Comparison of ENCODE assay signal across 8 cellular contexts in genomic region chr7:44981035-44981706, GRCh38. TPM values are rescaled to one million over a fixed set of nuclear protein-coding genes. Genes with fewer than 3 reads are reported as not detected.
DNase-seq lines count a peak whose midpoint lies in the region; ATAC-seq, FAIRE-seq and TF ChIP-seq lines count a peak whose summit lies in the region.

No MANE protein-coding gene starts in this region.

- ATAC-seq in GM18502 (IDR thresholded peaks at IDR 0.05; ENCODE audit: poor library complexity, unreplicated experiment) (peak; percentile 1), HG02870 (IDR thresholded peaks at IDR 0.05; ENCODE audit: unreplicated experiment) (peak; percentile 1)
- peak in 1 of 2 donors; percentile 0 for ATAC-seq in activated T-cell treated with anti-CD3 and anti-CD28 coated beads, Interleukin-2, amount 50 U/mL, for 4 hours

- peaks cover 51% of the 10 kb centered on the region for H3K36me3 Mint-ChIP-seq in activated T-cell treated with anti-CD3 and anti-CD28 coated beads, Interleukin-2, amount 50 U/mL, for 4 hours (ENCODE audit: insufficient read depth)

- no peaks in the 10 kb centered on the region for H3K27me3 ChIP-seq in sigmoid colon

- TF ChIP-seq CTCF in sigmoid colon (IDR thresholded peaks at IDR 0.05): no peak

- H3K27ac ChIP-seq in sigmoid colon: peak overlapping the region in 3 of 4 donors; percentile 57 to 73 (median 68)

- H3K4me1 ChIP-seq in sigmoid colon: peaks cover 0 to 37% (median 22%) of the 10 kb centered on the region in 4 donors

- H3K9me3 ChIP-seq in sigmoid colon: no peaks in the 10 kb centered on the region

- H3K4me1 Mint-ChIP-seq in activated T-cell treated with anti-CD3 and anti-CD28 coated beads, Interleukin-2, amount 50 U/mL, for 4 hours (ENCODE audit: low read depth): peaks cover 85% of the 10 kb centered on the region

- FAIRE-seq in H54 (lab: Jason Lieb, UNC): no peak

- no peak overlapping the region for H3K4me3 ChIP-seq in sigmoid colon

- TF ChIP-seq POLR2A in sigmoid colon (IDR thresholded peaks at IDR 0.05) (no peak), H54 (IDR thresholded peaks at IDR 0.05; ENCODE audit: low read depth, low read length) (no peak)

- TF ChIP-seq EP300 in sigmoid colon (IDR thresholded peaks at IDR 0.05): no peak

- no peaks in the 10 kb centered on the region for H3K9me3 Mint-ChIP-seq in activated T-cell treated with anti-CD3 and anti-CD28 coated beads, Interleukin-2, amount 50 U/mL, for 4 hours

- no peaks in the 10 kb centered on the region for H3K27me3 Mint-ChIP-seq in activated T-cell treated with anti-CD3 and anti-CD28 coated beads, Interleukin-2, amount 50 U/mL, for 4 hours (ENCODE audit: low read depth)

- peak overlapping the region; percentile 99 for H3K4me3 Mint-ChIP-seq in activated T-cell treated with anti-CD3 and anti-CD28 coated beads, Interleukin-2, amount 50 U/mL, for 4 hours

- peaks cover 0 to 53% (median 23%) of the 10 kb centered on the region in 4 donors for H3K36me3 ChIP-seq in sigmoid colon

- WGBS in sigmoid colon, 2 donors: 84 to 86% methylated on average over 7 of the region's 7 CpGs

- no peak for DNase-seq in activated T-cell treated with anti-CD3 and anti-CD28 coated beads, Interleukin-2, amount 50 U/mL, for 4 hours
- DNase-seq in sigmoid colon: no peak
- DNase-seq in hypothalamus (lab: John Stamatoyannopoulos, UW): no peak
- no peak for DNase-seq in H54 (ENCODE audit: insufficient read length, low spot score)
- no peak for DNase-seq in NCI-H187 (lab: John Stamatoyannopoulos, UW)
- DNase-seq in NCI-H2029 (lab: John Stamatoyannopoulos, UW): no peak

- intact Hi-C loops in sigmoid colon (cut with DNase I): loop anchor here (10.0 kb wide), 1 partner anchor 396 kb away; the partner anchor contains the start of gene TMED4

RNA-seq across cellular contexts. Expression of gene MYO1G, which starts 2.4 kb away (rescaled TPM):
- total RNA-seq in activated T-cell treated with anti-CD3 and anti-CD28 coated beads, Interleukin-2, amount 50 U/mL, for 4 hours: 100 to 1,000 TPM; 120 to 205 (median 143) TPM
- total RNA-seq in sigmoid colon: 1 to 10 TPM; 1.1 to 3.4 (median 1.1) TPM
- polyA plus RNA-seq in sigmoid colon: 10 to 100 TPM in 1 of 3 donors, 1 to 10 TPM in 2; 2.4 to 19.5 (median 2.8) TPM

RNA-seq across cellular contexts. Expression of gene CCM2, which starts 18.8 kb away (rescaled TPM):
- 10 to 100 TPM; 35.9 to 38.2 (median 36.6) TPM for total RNA-seq in activated T-cell treated with anti-CD3 and anti-CD28 coated beads, Interleukin-2, amount 50 U/mL, for 4 hours
- total RNA-seq in sigmoid colon: 10 to 100 TPM; 28.1 to 40.7 (median 36.3) TPM
- polyA plus RNA-seq in sigmoid colon: 10 to 100 TPM; 29.1 to 54.2 (median 29.4) TPM

Comparison
In these comparisons a context has a peak if more than half of its experiments do, and no peak if none do; other contexts are left out.
1. RNA of gene MYO1G, which starts 2.4 kb away (total RNA-seq): 120 to 205 TPM in activated T-cell treated with anti-CD3 and anti-CD28 coated beads, Interleukin-2, amount 50 U/mL, for 4 hours; 1.1 to 3.4 TPM in sigmoid colon; every median in the first group is over 10 times any median in the second.